1 cellular context compared by ENCODE assay signal in genomic region chr15:100737214-100737613, GRCh38.
TF ChIP-seq lines count a peak whose summit lies in the region.

No MANE protein-coding gene starts in this region.

TF ChIP-seq in IMR-90, 13 proteins besides CTCF, POLR2A, EP300 and RAD21 (continued from another document):
- TF ChIP-seq MAFK (IDR thresholded peaks at IDR 0.05; ENCODE audit: low read depth, low read length) (no peak), RFX5 (IDR thresholded peaks at IDR 0.05; ENCODE audit: low read depth, low read length) (no peak), CHD1 (IDR thresholded peaks at IDR 0.05; ENCODE audit: low read depth, low read length) (no peak), FOS (IDR thresholded peaks at IDR 0.05; ENCODE audit: low read depth, low read length) (no peak), NFE2L2 (IDR thresholded peaks at IDR 0.05; ENCODE audit: low read depth, low read length) (no peak), CEBPB (IDR thresholded peaks at IDR 0.05; ENCODE audit: low read depth, low read length) (no peak)
